9 cellular contexts compared by ENCODE assay signal in the genomic region with DNA sequence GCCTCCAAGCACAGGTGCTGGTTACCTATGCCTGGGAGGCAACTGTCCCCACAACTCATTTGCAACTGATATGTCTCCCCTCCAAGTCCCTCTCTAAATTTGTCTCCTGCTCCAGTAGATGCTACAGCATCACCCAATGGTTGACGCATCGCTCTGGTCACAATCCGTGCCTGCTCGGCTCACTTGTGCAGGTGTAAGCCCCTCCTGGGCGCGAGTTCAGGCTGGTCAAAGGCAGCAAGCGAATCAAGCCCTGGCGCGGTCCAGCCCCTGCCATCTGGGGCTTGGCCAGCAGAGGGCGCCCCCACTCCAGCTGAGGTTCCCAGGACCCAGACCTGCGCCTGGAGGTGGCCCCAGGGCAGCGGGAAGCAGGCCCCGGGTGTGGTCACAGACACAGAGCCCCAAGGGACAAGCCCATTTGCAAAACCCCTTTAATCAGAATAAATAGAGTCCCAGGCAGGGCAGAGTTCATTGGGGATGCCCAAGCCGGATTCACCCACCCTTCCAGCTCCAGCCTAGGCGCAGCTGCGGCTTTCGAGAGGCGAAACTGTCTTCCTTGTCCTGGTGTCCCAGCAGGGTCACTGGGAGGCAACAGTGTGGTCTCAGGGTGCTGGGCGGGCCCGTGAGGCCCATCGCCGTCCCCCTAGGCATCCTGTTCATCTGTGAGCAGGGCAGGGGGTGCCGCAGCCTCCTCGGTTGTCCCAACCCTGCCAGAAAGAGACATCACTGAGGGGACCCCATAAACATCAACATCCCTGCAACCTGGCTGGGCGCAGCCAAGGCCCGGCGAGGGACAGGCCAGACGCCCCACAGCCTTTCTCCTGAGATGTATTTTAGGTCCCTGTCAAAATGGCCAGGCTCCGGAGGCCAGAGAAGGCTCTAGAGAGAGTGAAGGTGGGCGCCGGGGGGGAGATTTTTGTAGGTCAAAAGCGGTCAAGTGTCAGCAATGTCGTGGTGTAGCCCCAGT. TPM values are rescaled to one million over a fixed set of nuclear protein-coding genes. Genes with fewer than 3 reads are reported as not detected.
DNase-seq lines count a peak whose midpoint lies in the region; ATAC-seq and TF ChIP-seq lines count a peak whose summit lies in the region.
"Had no signal": no experiment of that assay in that cellular context is flagged by ENCODE, and none has a peak within 500 bp of the region (broad histone marks: within the 10 kb centered on the region; RNA-seq: fewer than 3 reads in every experiment).

No MANE protein-coding gene starts in this region.

- POLR2A ChIA-PET in activated CD4-positive, alpha-beta T cell treated with anti-CD3 and anti-CD28 coated beads, Interleukin-2, amount 10 ng/mL, durations not matched to agents 7 days and 5 days (lab: Charles Lee), result interaction anchor here (0.8 kb wide), 1 partner anchor 29 kb away, joined by 3 read pairs; no protein-coding TSS in a partner anchor

- no peaks in the 10 kb centered on the region for H3K9me3 Mint-ChIP-seq in activated CD4-positive, alpha-beta T cell treated with anti-CD3 and anti-CD28 coated beads, Interleukin-2, amount 10 ng/mL, durations not matched to agents 7 days and 5 days

- H3K27me3 ChIP-seq in lung (ENCODE audit: control insufficient read depth, insufficient read depth), result no peaks in the 10 kb centered on the region

- H3K36me3 ChIP-seq in lung (ENCODE audit: control insufficient read depth in 2 of 2, insufficient read depth in 2 of 2, low read length in 2 of 2), result peaks cover 0 to 61% of the 10 kb centered on the region in 2 donors

- no peak overlapping the region for H3K4me3 ChIP-seq in coronary artery
- H3K4me3 ChIP-seq in lung, result no peak overlapping the region

- peak overlapping the region; percentile 83 for H3K27ac Mint-ChIP-seq in activated CD4-positive, alpha-beta T cell treated with anti-CD3 and anti-CD28 coated beads, Interleukin-2, amount 10 ng/mL, durations not matched to agents 7 days and 5 days

- DNase-seq in CD1c-positive myeloid dendritic cell (ENCODE audit: extremely low spot score), result peak; percentile 80
- peak; percentile 36 for DNase-seq in NCI-H226
- peak; percentile 77 for DNase-seq in activated CD4-positive, alpha-beta T cell treated with anti-CD3 and anti-CD28 coated beads, Interleukin-2, amount 10 ng/mL, durations not matched to agents 7 days and 5 days
- DNase-seq in coronary artery (ENCODE audit: low spot score), result no peak
- peak; percentile 76 for DNase-seq in lung (ENCODE audit: low spot score)
- DNase-seq in stimulated activated CD8-positive, alpha-beta memory T cell treated with anti-CD3 and anti-CD28 coated beads, Interleukin-2, amount 100 ng/mL, for 48 hours (ENCODE audit: low read depth in 2 of 2), result peak; percentile 72 to 75

- no peaks in the 10 kb centered on the region for H3K27me3 Mint-ChIP-seq in activated CD4-positive, alpha-beta T cell treated with anti-CD3 and anti-CD28 coated beads, Interleukin-2, amount 10 ng/mL, durations not matched to agents 7 days and 5 days

- H3K27ac ChIP-seq in coronary artery (no peak overlapping the region), lung (ENCODE audit: low read depth in 1 of 2, low read length in 1 of 2) (no peak overlapping the region)

- CTCF ChIA-PET in activated CD4-positive, alpha-beta T cell treated with anti-CD3 and anti-CD28 coated beads, Interleukin-2, amount 10 ng/mL, durations not matched to agents 7 days and 5 days (lab: Charles Lee), result interaction anchor here (0.6 to 8.6 kb wide), 12 partner anchors 8 to 1266 kb away, joined by 3 to 89 read pairs (median 4); a partner anchor contains a TSS

- TF ChIP-seq CTCF in coronary artery (IDR thresholded peaks at IDR 0.05), result peak; percentile 99
- TF ChIP-seq CTCF in lung (IDR thresholded peaks at IDR 0.05; ENCODE audit: control extremely low read depth, extremely low read depth), result peak; percentile 98

- H3K36me3 Mint-ChIP-seq in activated CD4-positive, alpha-beta T cell treated with anti-CD3 and anti-CD28 coated beads, Interleukin-2, amount 10 ng/mL, durations not matched to agents 7 days and 5 days (ENCODE audit: low read depth), result peaks cover 57% of the 10 kb centered on the region

- H3K4me3 Mint-ChIP-seq in activated CD4-positive, alpha-beta T cell treated with anti-CD3 and anti-CD28 coated beads, Interleukin-2, amount 10 ng/mL, durations not matched to agents 7 days and 5 days, result no peak overlapping the region

- peaks cover 0 to 2% of the 10 kb centered on the region in 2 donors for H3K9me3 ChIP-seq in lung (ENCODE audit: control insufficient read depth in 2 of 2, insufficient read depth in 1 of 2, low read length in 1 of 2)

- ATAC-seq in GM19463 (IDR thresholded peaks at IDR 0.05; ENCODE audit: unreplicated experiment), result peak; percentile 60
- ATAC-seq in lung (ENCODE audit: insufficient read depth, low FRiP score), result peak; percentile 81
- ATAC-seq in HG03457 (IDR thresholded peaks at IDR 0.05; ENCODE audit: unreplicated experiment), result no peak

- H3K4me1 ChIP-seq in lung (ENCODE audit: control insufficient read depth in 2 of 2, insufficient read depth in 2 of 2, low read length in 2 of 2), result peaks cover 0 to 3% of the 10 kb centered on the region in 2 donors

- WGBS in lung, 2 donors, result 63 to 66% methylated on average over 33 of the region's 33 CpGs

- peaks cover 43% of the 10 kb centered on the region for H3K4me1 Mint-ChIP-seq in activated CD4-positive, alpha-beta T cell treated with anti-CD3 and anti-CD28 coated beads, Interleukin-2, amount 10 ng/mL, durations not matched to agents 7 days and 5 days

RNA-seq across cellular contexts. Expression of a gene that starts 15.8 kb away (rescaled TPM):
- total RNA-seq in activated CD4-positive, alpha-beta T cell treated with anti-CD3 and anti-CD28 coated beads, Interleukin-2, amount 10 ng/mL, durations not matched to agents 7 days and 5 days, result 100 to 1,000 TPM; 414 to 438 TPM
- 100 to 1,000 TPM in 1 of 2 donors, 10 to 100 TPM in 1; 75.7 to 166 TPM for total RNA-seq in lung
- 100 to 1,000 TPM in 1 of 2 donors, 10 to 100 TPM in 1; 88.4 to 109 TPM for polyA plus RNA-seq in lung

RNA-seq across cellular contexts. Expression of a gene that starts 17.8 kb away (rescaled TPM):
- total RNA-seq in activated CD4-positive, alpha-beta T cell treated with anti-CD3 and anti-CD28 coated beads, Interleukin-2, amount 10 ng/mL, durations not matched to agents 7 days and 5 days, result 100 to 1,000 TPM; 331 to 364 TPM
- 10 to 100 TPM; 15.5 to 28.1 TPM for total RNA-seq in lung
- polyA plus RNA-seq in lung, result 10 to 100 TPM; 15.7 to 21.2 TPM

RNA-seq across cellular contexts. Expression of a gene that starts 33.4 kb away (rescaled TPM):
- total RNA-seq in activated CD4-positive, alpha-beta T cell treated with anti-CD3 and anti-CD28 coated beads, Interleukin-2, amount 10 ng/mL, durations not matched to agents 7 days and 5 days, result not detected
- 1 to 10 TPM in 1 of 2 donors, not detected in 1; 2.8 TPM for total RNA-seq in lung
- under 1 TPM; 0.05 to 0.20 TPM for polyA plus RNA-seq in lung
- total RNA-seq: T-helper 1 cell treated with Interleukin-12 subunit alpha and Interleukin-12 subunit beta and Interleukin-4 antibody, amounts not matched to agents 30 ng/mL and 1 ng/mL, for 36 hours had no signal

RNA-seq across cellular contexts. Expression of a gene that starts 55.6 kb away (rescaled TPM):
- total RNA-seq in activated CD4-positive, alpha-beta T cell treated with anti-CD3 and anti-CD28 coated beads, Interleukin-2, amount 10 ng/mL, durations not matched to agents 7 days and 5 days, result 10 to 100 TPM; 49.7 to 57.6 TPM
- 100 to 1,000 TPM; 111 to 188 TPM for total RNA-seq in lung
- 100 to 1,000 TPM; 188 to 212 TPM for polyA plus RNA-seq in lung

Comparison
In these comparisons a context has a peak if more than half of its experiments do, and no peak if none do; other contexts are left out.
1. RNA of a gene that starts 17.8 kb away (total RNA-seq): 331 to 364 TPM in activated CD4-positive, alpha-beta T cell treated with anti-CD3 and anti-CD28 coated beads, Interleukin-2, amount 10 ng/mL, durations not matched to agents 7 days and 5 days; 15.5 to 28.1 TPM in lung; every median in the first group is over 10 times any median in the second.